In genomic region chr4:79445371-79445781, GRCh38 we compare ENCODE assay signal across 1 cellular context.
TF ChIP-seq lines count a peak whose summit lies in the region.

No MANE protein-coding gene starts in this region.

TF ChIP-seq in GM23338, 12 proteins besides CTCF, POLR2A, EP300 and RAD21 (continued from another document):
- no peak for TF ChIP-seq ZNF462 (CRISPR knock-in tag; IDR thresholded peaks at IDR 0.05)
- no peak for TF ChIP-seq POLR2AphosphoS5 (IDR thresholded peaks at IDR 0.05; ENCODE audit: low read depth)
- TF ChIP-seq EZH2 (IDR thresholded peaks at IDR 0.05; ENCODE audit: low read depth, unreplicated experiment) = no peak
- TF ChIP-seq ZNF114 (CRISPR knock-in tag; IDR thresholded peaks at IDR 0.05) = no peak
- TF ChIP-seq REST (IDR thresholded peaks at IDR 0.05; ENCODE audit: unreplicated experiment) = no peak
